ENCODE assay signal across 1 cellular context in genomic region chr6:112117554-112117953, GRCh38.
TF ChIP-seq lines count a peak whose summit lies in the region.

No MANE protein-coding gene starts in this region.

TF ChIP-seq in K562, 482 proteins besides CTCF, POLR2A, EP300 and RAD21 (continued from another document):
- TF ChIP-seq RERE (CRISPR knock-in tag; IDR thresholded peaks at IDR 0.05; ENCODE audit: borderline replicate concordance) (no peak), NKRF (IDR thresholded peaks at IDR 0.05; ENCODE audit: borderline replicate concordance) (no peak), ZNF668 (CRISPR knock-in tag; IDR thresholded peaks at IDR 0.05) (no peak), RBM39 (optimal IDR thresholded peaks at IDR 0.05; ENCODE audit: low read depth, low read length) (no peak), HIVEP1 (CRISPR knock-in tag; IDR thresholded peaks at IDR 0.05) (no peak), DACH1 (IDR thresholded peaks at IDR 0.05; ENCODE audit: partially characterized antibody) (no peak), ASH1L (IDR thresholded peaks at IDR 0.05; ENCODE audit: borderline replicate concordance, low read depth, partially characterized antibody) (no peak), HCFC1 (IDR thresholded peaks at IDR 0.05; ENCODE audit: low read depth, low read length) (no peak), ZFX (CRISPR knock-in tag; IDR thresholded peaks at IDR 0.05) (peak; percentile 22; the same call in 1 of the 2 replicates), RFX1 (IDR thresholded peaks at IDR 0.05) (peak; percentile 22; the same call in 1 of the 2 replicates), ZNF584 (CRISPR knock-in tag; IDR thresholded peaks at IDR 0.05; ENCODE audit: low read depth) (no peak), GABPB1 (CRISPR knock-in tag; IDR thresholded peaks at IDR 0.05) (no peak), FOXJ2 (tag; IDR thresholded peaks at IDR 0.05) (no peak), CBFA2T3 (IDR thresholded peaks at IDR 0.05) (no peak), ZC3H4 (CRISPR knock-in tag; IDR thresholded peaks at IDR 0.05; ENCODE audit: borderline replicate concordance) (no peak), ZNF830 (CRISPR knock-in tag; IDR thresholded peaks at IDR 0.05) (no peak), FOXK2 (conservative IDR thresholded peaks at IDR 0.05 in 1 of 2, IDR thresholded peaks at IDR 0.05 in 1 of 2; ENCODE audit: low read depth in 2 of 2) (no peak), ZNF79 (CRISPR knock-in tag; IDR thresholded peaks at IDR 0.05; ENCODE audit: low read depth) (no peak), FOSL1 (tag; conservative IDR thresholded peaks at IDR 0.05) (peak; percentile 93), ZEB2 (IDR thresholded peaks at IDR 0.05) (peak; percentile 34; the same call in 1 of the 2 replicates), TCF15 (CRISPR knock-in tag; IDR thresholded peaks at IDR 0.05) (no peak), KLF13 (tag; IDR thresholded peaks at IDR 0.05; ENCODE audit: borderline replicate concordance, low read depth) (no peak), FOXP1 (CRISPR knock-in tag; IDR thresholded peaks at IDR 0.05) (no peak), HMBOX1 (IDR thresholded peaks at IDR 0.05) (no peak), FOXJ3 (CRISPR knock-in tag; IDR thresholded peaks at IDR 0.05) (no peak), SP1 (CRISPR knock-in tag; IDR thresholded peaks at IDR 0.05) (no peak), IRF1 (CRISPR knock-in tag; IDR thresholded peaks at IDR 0.05; ENCODE audit: borderline replicate concordance) (no peak), SNAPC5 (CRISPR knock-in tag; IDR thresholded peaks at IDR 0.05) (no peak), CCAR2 (IDR thresholded peaks at IDR 0.05; ENCODE audit: low read depth, low read length) (no peak), MYC (IDR thresholded peaks at IDR 0.05; ENCODE audit: low read depth, low read length) (no peak), MYC (CRISPR knock-in tag; IDR thresholded peaks at IDR 0.05; ENCODE audit: borderline replicate concordance, low read depth) (no peak), HDAC1 (IDR thresholded peaks at IDR 0.05) (no peak), ZNF695 (CRISPR knock-in tag; IDR thresholded peaks at IDR 0.05) (no peak), ZNF280B (CRISPR knock-in tag; IDR thresholded peaks at IDR 0.05) (no peak), ATF3 (IDR thresholded peaks at IDR 0.05) (peak; percentile 67), ATF3 (CRISPR knock-in tag; conservative IDR thresholded peaks at IDR 0.05) (no peak), ZBTB49 (CRISPR knock-in tag; IDR thresholded peaks at IDR 0.05; ENCODE audit: borderline replicate concordance) (no peak), ZNF384 (IDR thresholded peaks at IDR 0.05; ENCODE audit: low read depth, low read length) (no peak), JUND (IDR thresholded peaks at IDR 0.05; ENCODE audit: borderline replicate concordance, low read depth, low read length) (peak; percentile 64), JUND (tag; IDR thresholded peaks at IDR 0.05; ENCODE audit: borderline replicate concordance, low read depth, low read length) (peak; percentile 82; the same call in 2 of the 3 replicates), SETDB1 (IDR thresholded peaks at IDR 0.05; ENCODE audit: low read length) (no peak)
